In genomic region chr5:138706655-138707480, GRCh38 we compare ENCODE assay signal across 10 cellular contexts. TPM values are rescaled to one million over a fixed set of nuclear protein-coding genes. Genes with fewer than 3 reads are reported as not detected.
DNase-seq lines count a peak whose midpoint lies in the region; ATAC-seq and TF ChIP-seq lines count a peak whose summit lies in the region.
"Had no signal": no experiment of that assay in that cellular context is flagged by ENCODE, and none has a peak within 500 bp of the region (broad histone marks: within the 10 kb centered on the region; RNA-seq: fewer than 3 reads in every experiment).

No MANE protein-coding gene starts in this region.

- no peak overlapping the region for H4K91ac ChIP-seq in neuronal stem cell (ENCODE audit: low read depth, low read length, poor library complexity)

- H3K4me3 ChIP-seq in Caco-2 (ENCODE audit: low read depth, low read length) (no peak overlapping the region), MG63 (no peak overlapping the region), endodermal cell (ENCODE audit: low read length) (no peak overlapping the region), neuronal stem cell (ENCODE audit: low read length in 2 of 2) (no peak overlapping the region)

- no peaks in the 10 kb centered on the region for H3K79me1 ChIP-seq in neuronal stem cell (ENCODE audit: low read depth, low read length)

- CTCF ChIA-PET in Caco-2 (lab: Charles Lee): no interaction called here
- CTCF ChIA-PET in activated CD8-positive, alpha-beta memory T cell treated with anti-CD3 and anti-CD28 coated beads, Interleukin-2, amount 10 ng/mL, durations not matched to agents 7 days and 5 days (lab: Charles Lee): no interaction called here

- POLR2A ChIA-PET in Caco-2 (lab: Charles Lee): interaction anchor here (0.5 kb wide), 1 partner anchor 559 kb away, joined by 3 read pairs; no protein-coding TSS in a partner anchor

- H2AFZ ChIP-seq in neuronal stem cell (ENCODE audit: low read length): peak overlapping the region; percentile 19

- no peak overlapping the region for H2BK5ac ChIP-seq in neuronal stem cell (ENCODE audit: low read length)

- H3K4me1 ChIP-seq in Caco-2 (peaks cover 46% of the 10 kb centered on the region), endodermal cell (ENCODE audit: control insufficient read depth, insufficient read depth, low read length) (no peaks in the 10 kb centered on the region), neuronal stem cell (ENCODE audit: control insufficient read depth in 2 of 2, insufficient read depth in 1 of 2, low read depth in 1 of 2, low read length in 2 of 2) (peaks cover 13 to 17% of the 10 kb centered on the region in 2 donors)

- peaks cover 2% of the 10 kb centered on the region for H3K9me3 Mint-ChIP-seq in Caco-2 (ENCODE audit: unreplicated experiment)
- no peaks in the 10 kb centered on the region for H3K9me3 Mint-ChIP-seq in endodermal cell
- no peaks in the 10 kb centered on the region for H3K9me3 Mint-ChIP-seq in activated CD8-positive, alpha-beta memory T cell treated with anti-CD3 and anti-CD28 coated beads, Interleukin-2, amount 10 ng/mL, durations not matched to agents 7 days and 5 days (ENCODE audit: low read depth)
- H3K9me3 Mint-ChIP-seq in stimulated activated naive B cell treated with anti-CD40 and anti-IgM and Interleukin-4, amounts not matched to agents 10 μg/mL and 1 μg/mL and 100 μg/mL, for 72 hours: no peaks in the 10 kb centered on the region
- H3K9me3 Mint-ChIP-seq: stimulated activated naive CD8-positive, alpha-beta T cell treated with anti-CD3 and anti-CD28 coated beads, Interleukin-15, amount 100 ng/mL, for 72 hours had no signal

- no peak for ATAC-seq in activated CD8-positive, alpha-beta memory T cell treated with anti-CD3 and anti-CD28 coated beads, Interleukin-2, amount 10 ng/mL, durations not matched to agents 7 days and 5 days
- ATAC-seq in stimulated activated naive B cell treated with anti-CD40 and anti-IgM and Interleukin-4, amounts not matched to agents 10 μg/mL and 1 μg/mL and 100 μg/mL, for 72 hours (replicated peaks): no peak
- no peak for ATAC-seq in GM21717 (IDR thresholded peaks at IDR 0.05; ENCODE audit: unreplicated experiment)
- ATAC-seq: stimulated activated naive CD8-positive, alpha-beta T cell treated with anti-CD3 and anti-CD28 coated beads, Interleukin-15, amount 100 ng/mL, for 72 hours had no signal

- H4K8ac ChIP-seq in neuronal stem cell (ENCODE audit: low read depth, low read length): no peak overlapping the region

- no peak for DNase-seq in Caco-2
- peak; percentile 80 for DNase-seq in MG63
- peak; percentile 60 for DNase-seq in endodermal cell
- no peak for DNase-seq in neuronal stem cell (ENCODE audit: low spot score)
- DNase-seq in NCI-H146 treated with DMSO at 0.1 percent for 48 hours (lab: John Stamatoyannopoulos, UW; ENCODE audit: unreplicated experiment): no peak
- DNase-seq in activated CD8-positive, alpha-beta memory T cell treated with anti-CD3 and anti-CD28 coated beads, Interleukin-2, amount 10 ng/mL, durations not matched to agents 7 days and 5 days: no peak
- DNase-seq in stimulated activated naive B cell treated with anti-CD40 and anti-IgM and Interleukin-4, amounts not matched to agents 10 μg/mL and 1 μg/mL and 100 μg/mL, for 72 hours: no peak
- DNase-seq: NCI-H748 treated with DMSO at 0.1 percent for 48 hours; stimulated activated naive CD8-positive, alpha-beta T cell treated with anti-CD3 and anti-CD28 coated beads, Interleukin-15, amount 100 ng/mL, for 72 hours had no signal

- H3K9ac ChIP-seq in endodermal cell (ENCODE audit: extremely low read depth, low read length, poor library complexity, severe bottlenecking): no peak overlapping the region
- no peak overlapping the region for H3K9ac ChIP-seq in neuronal stem cell (ENCODE audit: low read depth, low read length, poor library complexity)

- H3K14ac ChIP-seq in neuronal stem cell (ENCODE audit: low read length): no peak overlapping the region

- no TSS peak for BruUV-seq in Caco-2 (replicated peaks; lab: Mats Ljungman, UMichigan)

- H3K27ac Mint-ChIP-seq in Caco-2 (ENCODE audit: unreplicated experiment) (peak overlapping the region; percentile 89), endodermal cell (no peak overlapping the region)
- H3K27ac Mint-ChIP-seq in activated CD8-positive, alpha-beta memory T cell treated with anti-CD3 and anti-CD28 coated beads, Interleukin-2, amount 10 ng/mL, durations not matched to agents 7 days and 5 days: no peak overlapping the region
- H3K27ac Mint-ChIP-seq in stimulated activated naive B cell treated with anti-CD40 and anti-IgM and Interleukin-4, amounts not matched to agents 10 μg/mL and 1 μg/mL and 100 μg/mL, for 72 hours: no peak overlapping the region
- H3K27ac Mint-ChIP-seq: stimulated activated naive CD8-positive, alpha-beta T cell treated with anti-CD3 and anti-CD28 coated beads, Interleukin-15, amount 100 ng/mL, for 72 hours had no signal

- no peak overlapping the region for H2BK120ac ChIP-seq in neuronal stem cell (ENCODE audit: low read depth, low read length)

- intact Hi-C loops in Caco-2 (cut with micrococcal nuclease; ENCODE audit: unreplicated experiment): loop anchor here (5.0 kb wide), 2 partner anchors 40 to 65 kb away; no protein-coding TSS in a partner anchor

- no peaks in the 10 kb centered on the region for H3K27me3 ChIP-seq in Caco-2 (replicated peaks; ENCODE audit: control insufficient read depth, insufficient read depth, low read length)
- no peaks in the 10 kb centered on the region for H3K27me3 ChIP-seq in MG63
- no peaks in the 10 kb centered on the region for H3K27me3 ChIP-seq in endodermal cell (ENCODE audit: control insufficient read depth, insufficient read depth, low read length, poor library complexity, severe bottlenecking)
- peaks cover 0 to 4% (median 0%) of the 10 kb centered on the region in 3 experiments for H3K27me3 ChIP-seq in neuronal stem cell (ENCODE audit: control insufficient read depth in 3 of 3, insufficient read depth in 3 of 3, low read depth in 1 of 3, low read length in 3 of 3)

- no peak overlapping the region for H3K4me2 ChIP-seq in neuronal stem cell (ENCODE audit: insufficient read depth, low read length, poor library complexity, severe bottlenecking)

- H3K36me3 ChIP-seq in Caco-2 (ENCODE audit: control insufficient read depth, insufficient read depth, low read length) (no peaks in the 10 kb centered on the region), MG63 (no peaks in the 10 kb centered on the region), endodermal cell (ENCODE audit: control insufficient read depth, insufficient read depth, low read length) (no peaks in the 10 kb centered on the region), neuronal stem cell (replicated peaks in 1 of 2; ENCODE audit: control insufficient read depth in 2 of 2, insufficient read depth in 2 of 2, low read length in 2 of 2) (no peaks in the 10 kb centered on the region)

- H2BK12ac ChIP-seq in neuronal stem cell (ENCODE audit: low read length): no peak overlapping the region

- H3K23ac ChIP-seq in neuronal stem cell (ENCODE audit: low read depth, low read length, poor library complexity): no peak overlapping the region

- H3K27me3 Mint-ChIP-seq in Caco-2 (ENCODE audit: insufficient read depth, unreplicated experiment) (no peaks in the 10 kb centered on the region), endodermal cell (ENCODE audit: insufficient read depth) (no peaks in the 10 kb centered on the region)
- peaks cover 47% of the 10 kb centered on the region for H3K27me3 Mint-ChIP-seq in activated CD8-positive, alpha-beta memory T cell treated with anti-CD3 and anti-CD28 coated beads, Interleukin-2, amount 10 ng/mL, durations not matched to agents 7 days and 5 days
- H3K27me3 Mint-ChIP-seq in stimulated activated naive B cell treated with anti-CD40 and anti-IgM and Interleukin-4, amounts not matched to agents 10 μg/mL and 1 μg/mL and 100 μg/mL, for 72 hours: peaks cover 17 to 43% of the 10 kb centered on the region in 2 donors

- H3K36me3 Mint-ChIP-seq in Caco-2 (ENCODE audit: insufficient read depth, unreplicated experiment): no peaks in the 10 kb centered on the region
- no peaks in the 10 kb centered on the region for H3K36me3 Mint-ChIP-seq in endodermal cell (ENCODE audit: low read depth)
- H3K36me3 Mint-ChIP-seq in activated CD8-positive, alpha-beta memory T cell treated with anti-CD3 and anti-CD28 coated beads, Interleukin-2, amount 10 ng/mL, durations not matched to agents 7 days and 5 days: no peaks in the 10 kb centered on the region
- no peaks in the 10 kb centered on the region for H3K36me3 Mint-ChIP-seq in stimulated activated naive B cell treated with anti-CD40 and anti-IgM and Interleukin-4, amounts not matched to agents 10 μg/mL and 1 μg/mL and 100 μg/mL, for 72 hours

- no peak overlapping the region for H3K18ac ChIP-seq in neuronal stem cell (ENCODE audit: low read length)

- no peaks in the 10 kb centered on the region for H3K9me3 ChIP-seq in Caco-2
- H3K9me3 ChIP-seq in MG63: no peaks in the 10 kb centered on the region
- no peaks in the 10 kb centered on the region for H3K9me3 ChIP-seq in endodermal cell (ENCODE audit: control insufficient read depth, low read length)
- no peaks in the 10 kb centered on the region for H3K9me3 ChIP-seq in neuronal stem cell (replicated peaks in 1 of 2; ENCODE audit: control insufficient read depth in 2 of 2, insufficient read depth in 1 of 2, low read depth in 1 of 2, low read length in 2 of 2)

- TF ChIP-seq CTCF in Caco-2 (IDR thresholded peaks at IDR 0.05; ENCODE audit: insufficient read depth in 1 of 2, low read depth in 1 of 2, low read length in 1 of 2, severe bottlenecking in 1 of 2, unreplicated experiment in 1 of 2) (no peak), endodermal cell (conservative IDR thresholded peaks at IDR 0.05) (no peak)

- H3K27ac ChIP-seq in endodermal cell (ENCODE audit: low read depth, low read length) (no peak overlapping the region), neuronal stem cell (replicated peaks; ENCODE audit: low read length) (no peak overlapping the region)

- no peak overlapping the region for H2BK15ac ChIP-seq in neuronal stem cell (ENCODE audit: low read length)

- WGBS in endodermal cell (ENCODE audit: insufficient coverage in 1 of 2, insufficient read length in 1 of 2), 2 experiments: 83 to 89% methylated on average over 10 of the region's 10 CpGs
- no CpG with 5 or more reads among the region's 10 CpGs for WGBS in neuronal stem cell (ENCODE audit: extremely low coverage in 2 of 2, insufficient read length in 2 of 2, insufficient replicate concordance in 1 of 2), 2 donors

- H3K4me1 Mint-ChIP-seq in Caco-2 (ENCODE audit: low read depth, unreplicated experiment) (peaks cover 26% of the 10 kb centered on the region), endodermal cell (peaks cover 13% of the 10 kb centered on the region)
- H3K4me1 Mint-ChIP-seq in activated CD8-positive, alpha-beta memory T cell treated with anti-CD3 and anti-CD28 coated beads, Interleukin-2, amount 10 ng/mL, durations not matched to agents 7 days and 5 days: no peaks in the 10 kb centered on the region
- no peaks in the 10 kb centered on the region for H3K4me1 Mint-ChIP-seq in stimulated activated naive B cell treated with anti-CD40 and anti-IgM and Interleukin-4, amounts not matched to agents 10 μg/mL and 1 μg/mL and 100 μg/mL, for 72 hours
- H3K4me1 Mint-ChIP-seq: stimulated activated naive CD8-positive, alpha-beta T cell treated with anti-CD3 and anti-CD28 coated beads, Interleukin-15, amount 100 ng/mL, for 72 hours had no signal

- no peak overlapping the region for H2AK5ac ChIP-seq in neuronal stem cell (ENCODE audit: low read depth, low read length)

- no peak overlapping the region for H3K4me3 Mint-ChIP-seq in Caco-2 (ENCODE audit: unreplicated experiment)
- no peak overlapping the region for H3K4me3 Mint-ChIP-seq in endodermal cell
- no peak overlapping the region for H3K4me3 Mint-ChIP-seq in activated CD8-positive, alpha-beta memory T cell treated with anti-CD3 and anti-CD28 coated beads, Interleukin-2, amount 10 ng/mL, durations not matched to agents 7 days and 5 days
- H3K4me3 Mint-ChIP-seq in stimulated activated naive B cell treated with anti-CD40 and anti-IgM and Interleukin-4, amounts not matched to agents 10 μg/mL and 1 μg/mL and 100 μg/mL, for 72 hours: no peak overlapping the region
- H3K4me3 Mint-ChIP-seq: stimulated activated naive CD8-positive, alpha-beta T cell treated with anti-CD3 and anti-CD28 coated beads, Interleukin-15, amount 100 ng/mL, for 72 hours had no signal

- H3K4ac ChIP-seq in neuronal stem cell (ENCODE audit: low read length): no peak overlapping the region

RNA-seq across cellular contexts. Expression of gene CTNNA1, which starts 46.4 kb away (rescaled TPM):
- total RNA-seq in Caco-2 (2022) (392 and 403 TPM in 2 replicates), endodermal cell (100 to 1,000 TPM; 298 to 305 TPM)
- total RNA-seq in MG63 (2014; rRNA removed; shearing (Covaris generic); ENCODE audit: low replicate concordance): 394 TPM in 2 replicates
- polyA plus RNA-seq in endodermal cell (2013, experiment 1 of 2): 251 TPM
- 256 TPM for polyA plus RNA-seq in endodermal cell (2013, experiment 2 of 2)
- 96.3 TPM for polyA plus RNA-seq in neuronal stem cell (2013, experiment 1 of 2)
- polyA plus RNA-seq in neuronal stem cell (2013, experiment 2 of 2): 95.4 TPM
- 10 to 100 TPM; 62.0 to 89.8 TPM for total RNA-seq in activated CD8-positive, alpha-beta memory T cell treated with anti-CD3 and anti-CD28 coated beads, Interleukin-2, amount 10 ng/mL, durations not matched to agents 7 days and 5 days

Comparison
In these comparisons a context has a peak if more than half of its experiments do, and no peak if none do; other contexts are left out.
1. DNase-seq: peak in MG63 (single experiment) and endodermal cell (single experiment); none in Caco-2 (0 of 2), neuronal stem cell (single experiment), NCI-H146 treated with DMSO at 0.1 percent for 48 hours (single experiment), activated CD8-positive, alpha-beta memory T cell treated with anti-CD3 and anti-CD28 coated beads, Interleukin-2, amount 10 ng/mL, durations not matched to agents 7 days and 5 days (single experiment) and stimulated activated naive B cell treated with anti-CD40 and anti-IgM and Interleukin-4, amounts not matched to agents 10 μg/mL and 1 μg/mL and 100 μg/mL, for 72 hours (single experiment).